Comparison of ENCODE assay signal across 27 cellular contexts in genomic region chr2:4579977-4580376, GRCh38.
"Had no signal": no experiment of that assay in that cellular context is flagged by ENCODE, and none has a peak within 500 bp of the region (broad histone marks: within the 10 kb centered on the region; RNA-seq: fewer than 3 reads in every experiment).

No MANE protein-coding gene starts in this region.

- H3K36me3 ChIP-seq: stomach, suprapubic skin, thoracic aorta, thyroid gland, tibial artery, tibial nerve, transverse colon, upper lobe of left lung, upper lobe of right lung, uterus, vagina had no signal

- ATAC-seq: stimulated activated effector memory CD8-positive, alpha-beta T cell treated with anti-CD3 and anti-CD28 coated beads, Interleukin-12 subunit alpha, Interleukin-12 subunit beta, amount 100 ng/mL, for 72 hours; stimulated activated memory B cell treated with anti-CD40 and anti-IgM and Interleukin-4, amounts not matched to agents 10 μg/mL and 1 μg/mL and 100 μg/mL, for 72 hours; stimulated activated naive B cell treated with anti-CD40 and anti-IgM and Interleukin-4, amounts not matched to agents 10 μg/mL and 1 μg/mL and 100 μg/mL, for 72 hours; stimulated activated naive CD8-positive, alpha-beta T cell treated with anti-CD3 and anti-CD28 coated beads, Interleukin-15, amount 100 ng/mL, for 72 hours; stimulated activated naive CD8-positive, alpha-beta T cell treated with anti-CD3 and anti-CD28 coated beads, Interleukin-15, Interleukin-2, amounts not matched to agents 100 U/mL and 50 U/mL, for 24 hours; upper lobe of right lung had no signal

- H3K4me1 ChIP-seq: stomach, suprapubic skin, testis, thyroid gland, tibial artery, tibial nerve, transverse colon, upper lobe of left lung, upper lobe of right lung, uterus, vagina had no signal

- H3K27me3 ChIP-seq: stomach, suprapubic skin, testis, thyroid gland, tibial artery, tibial nerve, transverse colon, upper lobe of left lung, upper lobe of right lung, uterus, vagina had no signal

- H3K4me3 ChIP-seq: stomach, suprapubic skin, testis, thoracic aorta, thyroid gland, tibial artery, tibial nerve, transverse colon, upper lobe of left lung, upper lobe of right lung, uterus, vagina had no signal

- FAIRE-seq: urothelium cell line had no signal

- H3K9me3 ChIP-seq: suprapubic skin, testis, thoracic aorta, thyroid gland, tibial artery, tibial nerve, transverse colon, upper lobe of left lung, upper lobe of right lung, uterus, vagina had no signal

- DNase-seq: stimulated activated CD4-positive, alpha-beta T cell treated with anti-CD3 and anti-CD28 coated beads, Interleukin-2, amount 100 ng/mL, for 48 hours; stimulated activated CD4-positive, alpha-beta T cell treated with anti-CD3 and anti-CD28 coated beads, Interleukin-4, amount 100 ng/mL, for 1 hour; stimulated activated CD4-positive, alpha-beta T cell treated with anti-CD3 and anti-CD28 coated beads, Interleukin-4, amount 100 ng/mL, for 24 hours; stimulated activated CD4-positive, alpha-beta T cell treated with anti-CD3 and anti-CD28 coated beads, Interleukin-4, amount 100 ng/mL, for 4 hours; stimulated activated CD8-positive, alpha-beta memory T cell treated with anti-CD3 and anti-CD28 coated beads, Interleukin-4, amount 100 ng/mL, for 48 hours; stimulated activated naive B cell treated with anti-CD40 and anti-IgM and Interleukin-4, amounts not matched to agents 10 μg/mL and 1 μg/mL and 100 μg/mL, for 72 hours; stimulated activated naive CD4-positive, alpha-beta T cell; stimulated activated naive CD4-positive, alpha-beta T cell treated with Interleukin-2 at 50 U/mL for 16 hours; stimulated activated naive CD8-positive, alpha-beta T cell treated with anti-CD3 and anti-CD28 coated beads, Interleukin-15, amount 100 ng/mL, for 72 hours; stimulated activated naive CD8-positive, alpha-beta T cell treated with anti-CD3 and anti-CD28 coated beads, Interleukin-15, Interleukin-2, amounts not matched to agents 100 U/mL and 50 U/mL, for 24 hours; stomach; substantia nigra; testis; thyroid gland; tibial artery; transverse colon; trophoblast cell; upper lobe of left lung; upper lobe of right lung; uterus had no signal

- H3K27ac ChIP-seq: stomach, suprapubic skin, testis, thoracic aorta, thyroid gland, tibial artery, tibial nerve, transverse colon, upper lobe of left lung, upper lobe of right lung, uterus, vagina had no signal
